ENCODE assay signal across 16 cellular contexts in the genomic region with DNA sequence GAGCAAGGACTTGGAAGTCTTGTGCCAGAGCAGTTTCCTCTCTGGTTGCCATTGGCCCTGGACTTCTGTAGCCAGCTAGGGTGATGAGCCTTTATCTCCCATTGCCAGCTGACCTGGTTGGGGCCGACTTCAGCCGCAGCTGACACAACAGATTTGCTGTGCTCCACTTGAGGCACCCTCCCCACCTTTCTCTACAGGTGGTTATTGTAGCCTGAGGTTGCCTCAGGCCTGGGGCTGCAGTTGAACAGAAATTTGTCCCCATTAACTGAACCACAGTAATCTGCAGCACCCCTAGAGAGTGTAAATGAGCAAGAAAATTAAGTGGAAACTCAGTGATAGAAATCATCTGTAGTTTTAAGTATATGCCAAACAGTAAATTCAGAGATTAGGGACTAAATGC.
"Had no signal": no experiment of that assay in that cellular context is flagged by ENCODE, and none has a peak within 500 bp of the region (broad histone marks: within the 10 kb centered on the region; RNA-seq: fewer than 3 reads in every experiment).

No MANE protein-coding gene starts in this region.

- H3K4me1 ChIP-seq: left lung, psoas muscle, right lobe of liver had no signal

- DNase-seq: activated CD4-positive, alpha-beta T cell treated with anti-CD3 and anti-CD28 coated beads for 4 hours; activated CD8-positive, alpha-beta T cell treated with anti-CD3 and anti-CD28 coated beads, Interleukin-2, amount 10 ng/mL, durations not matched to agents 7 days and 5 days; activated naive CD8-positive, alpha-beta T cell treated with anti-CD3 and anti-CD28 coated beads for 36 hours; brain microvascular endothelial cell; cortex of kidney; effector CD8-positive, alpha-beta T cell; kidney; left lung; nephron progenitor cell; psoas muscle; right lobe of liver; stimulated activated CD4-positive, alpha-beta T cell treated with anti-CD3 and anti-CD28 coated beads, Interleukin-4, amount 100 ng/mL, for 4 hours; stimulated activated CD8-positive, alpha-beta memory T cell treated with anti-CD3 and anti-CD28 coated beads, Interleukin-4, amount 100 ng/mL, for 48 hours; stimulated activated naive CD8-positive, alpha-beta T cell treated with anti-CD3 and anti-CD28 coated beads, Interleukin-15, Interleukin-2, amounts not matched to agents 100 U/mL and 50 U/mL, for 24 hours; T-helper 17 cell had no signal

- ATAC-seq: activated CD8-positive, alpha-beta T cell treated with anti-CD3 and anti-CD28 coated beads, Interleukin-2, amount 10 ng/mL, durations not matched to agents 7 days and 5 days; left lung; psoas muscle; right lobe of liver; stimulated activated naive CD8-positive, alpha-beta T cell treated with anti-CD3 and anti-CD28 coated beads, Interleukin-15, Interleukin-2, amounts not matched to agents 100 U/mL and 50 U/mL, for 24 hours; T-helper 17 cell had no signal

- H3K4me2 ChIP-seq: smooth muscle cell had no signal

- H3K9me3 ChIP-seq: psoas muscle, right lobe of liver had no signal

- H3K27ac ChIP-seq: brain microvascular endothelial cell, left lung, psoas muscle, right lobe of liver had no signal

- H3K27me3 ChIP-seq: brain microvascular endothelial cell, left lung, right lobe of liver had no signal

- H3K36me3 ChIP-seq: brain microvascular endothelial cell, left lung, right lobe of liver had no signal

- H3K4me3 ChIP-seq: left lung, psoas muscle, right lobe of liver, smooth muscle cell had no signal
